21 cellular contexts compared by ENCODE assay signal in genomic region chr22:42793848-42794405, GRCh38.
"Had no signal": no experiment of that assay in that cellular context is flagged by ENCODE, and none has a peak within 500 bp of the region (broad histone marks: within the 10 kb centered on the region; RNA-seq: fewer than 3 reads in every experiment).

No MANE protein-coding gene starts in this region.

- H3K27ac Mint-ChIP-seq: activated CD8-positive, alpha-beta memory T cell treated with anti-CD3 and anti-CD28 coated beads, Interleukin-2, amount 10 ng/mL, durations not matched to agents 7 days and 5 days; activated T-helper 2 cell treated with anti-CD3 and anti-CD28 coated beads, Interferon-gamma antibody, Interleukin-2, Interleukin-4, amounts not matched to agents 10 μg/mL and 5 μg/mL and 100 μg/mL, durations not matched to agents 14 hours and 24 hours and 36 hours; dendritic cell treated with granulocyte-macrophage colony-stimulating factor and Interleukin-4, amounts not matched to agents 40 ng/mL and 50 ng/mL, for 4 days; mesothelial cell of epicardium; type B pancreatic cell had no signal

- H3K27ac ChIP-seq: body of pancreas had no signal

- H3K4me3 Mint-ChIP-seq: activated CD8-positive, alpha-beta memory T cell treated with anti-CD3 and anti-CD28 coated beads, Interleukin-2, amount 10 ng/mL, durations not matched to agents 7 days and 5 days; dendritic cell treated with granulocyte-macrophage colony-stimulating factor and Interleukin-4, amounts not matched to agents 40 ng/mL and 50 ng/mL, for 4 days; effector memory CD8-positive, alpha-beta T cell; mesothelial cell of epicardium; neural crest cell; type B pancreatic cell had no signal

- H3K27me3 ChIP-seq: body of pancreas, gastroesophageal sphincter had no signal

- H3K4me3 ChIP-seq: body of pancreas, gastroesophageal sphincter had no signal

- H3K9me3 Mint-ChIP-seq: activated T-helper 2 cell treated with anti-CD3 and anti-CD28 coated beads, Interferon-gamma antibody, Interleukin-2, Interleukin-4, amounts not matched to agents 10 μg/mL and 5 μg/mL and 100 μg/mL, durations not matched to agents 14 hours and 24 hours and 36 hours; dendritic cell treated with granulocyte-macrophage colony-stimulating factor and Interleukin-4, amounts not matched to agents 40 ng/mL and 50 ng/mL, for 4 days; effector memory CD8-positive, alpha-beta T cell; mesothelial cell of epicardium; neural crest cell; type B pancreatic cell had no signal

- H3K4me1 Mint-ChIP-seq: activated CD8-positive, alpha-beta memory T cell treated with anti-CD3 and anti-CD28 coated beads, Interleukin-2, amount 10 ng/mL, durations not matched to agents 7 days and 5 days; mesothelial cell of epicardium; neural crest cell had no signal

- DNase-seq: activated CD4-positive, alpha-beta T cell treated with anti-CD3 and anti-CD28 coated beads for 1 hour; activated CD4-positive, alpha-beta T cell treated with anti-CD3 and anti-CD28 coated beads, Interleukin-2, amount 50 U/mL, for 4 hours; activated CD8-positive, alpha-beta memory T cell treated with anti-CD3 and anti-CD28 coated beads, Interleukin-2, amount 10 ng/mL, durations not matched to agents 7 days and 5 days; activated naive CD4-positive, alpha-beta T cell treated with anti-CD3 and anti-CD28 coated beads, Interleukin-2, amount 50 U/mL, for 16 hours; activated T-cell treated with anti-CD3 and anti-CD28 coated beads, Interleukin-2, amount 50 U/mL, for 1 hour; amniotic stem cell; cerebellar nuclear complex; effector memory CD8-positive, alpha-beta T cell; kidney; SHP77 treated with DMSO at 0.1 percent for 48 hours; stimulated activated CD4-positive, alpha-beta T cell treated with anti-CD3 and anti-CD28 coated beads, Interleukin-15, amount 100 ng/mL, for 24 hours; stimulated activated CD4-positive, alpha-beta T cell treated with anti-CD3 and anti-CD28 coated beads, Interleukin-4, amount 100 ng/mL, for 1 hour; stimulated activated naive CD4-positive, alpha-beta T cell had no signal

- H3K4me1 ChIP-seq: body of pancreas had no signal

- ATAC-seq: activated CD8-positive, alpha-beta memory T cell treated with anti-CD3 and anti-CD28 coated beads, Interleukin-2, amount 10 ng/mL, durations not matched to agents 7 days and 5 days; effector memory CD8-positive, alpha-beta T cell; gastroesophageal sphincter; SK-N-SH treated with all-trans-retinoic acid at 6 μM for 48 hours had no signal

- H3K27me3 Mint-ChIP-seq: activated CD8-positive, alpha-beta memory T cell treated with anti-CD3 and anti-CD28 coated beads, Interleukin-2, amount 10 ng/mL, durations not matched to agents 7 days and 5 days; dendritic cell treated with granulocyte-macrophage colony-stimulating factor and Interleukin-4, amounts not matched to agents 40 ng/mL and 50 ng/mL, for 4 days; effector memory CD8-positive, alpha-beta T cell; type B pancreatic cell had no signal

- H3K9me3 ChIP-seq: body of pancreas, gastroesophageal sphincter had no signal
